Comparison of ENCODE assay signal across 33 cellular contexts in genomic region chr4:178414042-178414441, GRCh38.
"Had no signal": no experiment of that assay in that cellular context is flagged by ENCODE, and none has a peak within 500 bp of the region (broad histone marks: within the 10 kb centered on the region; RNA-seq: fewer than 3 reads in every experiment).

No MANE protein-coding gene starts in this region.

- H3K4me2 ChIP-seq: neural progenitor cell had no signal

- H3K4me1 ChIP-seq: adrenal gland, colonic mucosa, esophagus squamous epithelium, heart right ventricle, neural progenitor cell, right atrium auricular region had no signal

- H2AFZ ChIP-seq: neural progenitor cell had no signal

- DNase-seq: activated CD4-positive, alpha-beta T cell treated with anti-CD3 and anti-CD28 coated beads for 48 hours; activated CD4-positive, alpha-beta T cell treated with anti-CD3 and anti-CD28 coated beads, Interleukin-2, amount 50 U/mL, for 48 hours; activated CD8-positive, alpha-beta memory T cell treated with anti-CD3 and anti-CD28 coated beads, Interleukin-2, amount 50 U/mL, for 4 hours; activated effector memory CD4-positive, alpha-beta T cell treated with anti-CD3 and anti-CD28 coated beads, Interleukin-2, amount 50 U/mL, for 16 hours; activated naive CD4-positive, alpha-beta T cell treated with anti-CD3 and anti-CD28 coated beads for 36 hours; activated naive CD8-positive, alpha-beta T cell treated with anti-CD3 and anti-CD28 coated beads for 36 hours; activated T-cell treated with anti-CD3 and anti-CD28 coated beads, Interleukin-2, amount 50 U/mL, for 1 hour; adrenal gland; aorta; cerebellar nuclear complex; colonic mucosa; effector CD8-positive, alpha-beta T cell; esophagus squamous epithelium; foreskin melanocyte; heart right ventricle; kidney glomerular epithelial cell; left ventricle myocardium superior; mammary epithelial cell; midbrain; natural killer cell; occipital lobe; stimulated activated CD4-positive, alpha-beta T cell treated with anti-CD3 and anti-CD28 coated beads, Interleukin-12 subunit alpha, Interleukin-12 subunit beta, amount 100 ng/mL, for 4 hours; stimulated activated CD4-positive, alpha-beta T cell treated with anti-CD3 and anti-CD28 coated beads, Interleukin-4, amount 100 ng/mL, for 24 hours; T-helper 17 cell; T1000; WERI-Rb-1 had no signal

- H3K9me3 ChIP-seq: adrenal gland, colonic mucosa, esophagus squamous epithelium, right atrium auricular region, thoracic aorta had no signal

- H3K9ac ChIP-seq: neural progenitor cell had no signal

- H3K27me3 ChIP-seq: adrenal gland, cardiac muscle cell, colonic mucosa, esophagus squamous epithelium, heart right ventricle, neural progenitor cell, right atrium auricular region had no signal

- H3K36me3 ChIP-seq: adrenal gland, cardiac muscle cell, colonic mucosa, esophagus squamous epithelium, heart right ventricle, neural progenitor cell, right atrium auricular region, thoracic aorta, WERI-Rb-1 had no signal

- ATAC-seq: activated CD4-positive, CD25-positive, alpha-beta regulatory T cell treated with anti-CD3 and anti-CD28 coated beads, Interleukin-2, amount 50 U/mL, for 24 hours; heart right ventricle; left ventricle myocardium superior; natural killer cell; stimulated activated effector memory CD8-positive, alpha-beta T cell treated with anti-CD3 and anti-CD28 coated beads, Interleukin-12 subunit alpha, Interleukin-12 subunit beta, amount 100 ng/mL, for 72 hours; T-helper 17 cell had no signal

- H3K27ac ChIP-seq: adrenal gland, cardiac muscle cell, colonic mucosa, epithelial cell of prostate, esophagus squamous epithelium, heart right ventricle, neural progenitor cell, right atrium auricular region, thoracic aorta, WERI-Rb-1 had no signal

- H3K4me3 ChIP-seq: adrenal gland, cardiac muscle cell, colonic mucosa, esophagus squamous epithelium, heart right ventricle, neural progenitor cell, right atrium auricular region, thoracic aorta had no signal
